Comparison of ENCODE assay signal across 28 cellular contexts in genomic region chr5:4158750-4159447, GRCh38.
"Had no signal": no experiment of that assay in that cellular context is flagged by ENCODE, and none has a peak within 500 bp of the region (broad histone marks: within the 10 kb centered on the region; RNA-seq: fewer than 3 reads in every experiment).

No MANE protein-coding gene starts in this region.

- H3K27me3 ChIP-seq: stomach, suprapubic skin, testis, thyroid gland, tibial artery, tibial nerve, transverse colon, upper lobe of left lung, upper lobe of right lung, uterus, vagina had no signal

- DNase-seq: stimulated activated CD4-positive, alpha-beta T cell treated with anti-CD3 and anti-CD28 coated beads, Interleukin-2, amount 100 ng/mL, for 48 hours; stimulated activated CD4-positive, alpha-beta T cell treated with anti-CD3 and anti-CD28 coated beads, Interleukin-4, amount 100 ng/mL, for 1 hour; stimulated activated CD4-positive, alpha-beta T cell treated with anti-CD3 and anti-CD28 coated beads, Interleukin-4, amount 100 ng/mL, for 24 hours; stimulated activated CD4-positive, alpha-beta T cell treated with anti-CD3 and anti-CD28 coated beads, Interleukin-4, amount 100 ng/mL, for 4 hours; stimulated activated CD8-positive, alpha-beta memory T cell treated with anti-CD3 and anti-CD28 coated beads, Interleukin-4, amount 100 ng/mL, for 48 hours; stimulated activated naive B cell treated with anti-CD40 and anti-IgM and Interleukin-4, amounts not matched to agents 10 μg/mL and 1 μg/mL and 100 μg/mL, for 72 hours; stimulated activated naive CD4-positive, alpha-beta T cell; stimulated activated naive CD4-positive, alpha-beta T cell treated with Interleukin-2 at 50 U/mL for 16 hours; stimulated activated naive CD8-positive, alpha-beta T cell treated with anti-CD3 and anti-CD28 coated beads, Interleukin-15, amount 100 ng/mL, for 72 hours; stimulated activated naive CD8-positive, alpha-beta T cell treated with anti-CD3 and anti-CD28 coated beads, Interleukin-15, Interleukin-2, amounts not matched to agents 100 U/mL and 50 U/mL, for 24 hours; stomach; substantia nigra; testis; thyroid gland; tibial artery; transverse colon; trophoblast cell; upper lobe of right lung; uterus had no signal

- H3K36me3 ChIP-seq: stomach, suprapubic skin, thoracic aorta, thyroid gland, tibial artery, tibial nerve, transverse colon, upper lobe of left lung, upper lobe of right lung, uterus, vagina had no signal

- H3K4me3 ChIP-seq: stomach, suprapubic skin, testis, thoracic aorta, thyroid gland, tibial artery, tibial nerve, transverse colon, upper lobe of left lung, upper lobe of right lung, uterus, vagina had no signal

- H3K36me3 Mint-ChIP-seq: stimulated activated effector memory CD8-positive, alpha-beta T cell treated with anti-CD3 and anti-CD28 coated beads, Interleukin-12 subunit alpha, Interleukin-12 subunit beta, amount 100 ng/mL, for 72 hours; stimulated activated memory B cell treated with anti-CD40 and anti-IgM and Interleukin-4, amounts not matched to agents 10 μg/mL and 1 μg/mL and 100 μg/mL, for 72 hours; stimulated activated naive B cell treated with anti-CD40 and anti-IgM and Interleukin-4, amounts not matched to agents 10 μg/mL and 1 μg/mL and 100 μg/mL, for 72 hours; type B pancreatic cell had no signal

- H3K27ac Mint-ChIP-seq: stimulated activated effector memory CD8-positive, alpha-beta T cell treated with anti-CD3 and anti-CD28 coated beads, Interleukin-12 subunit alpha, Interleukin-12 subunit beta, amount 100 ng/mL, for 72 hours; stimulated activated memory B cell treated with anti-CD40 and anti-IgM and Interleukin-4, amounts not matched to agents 10 μg/mL and 1 μg/mL and 100 μg/mL, for 72 hours; stimulated activated naive B cell treated with anti-CD40 and anti-IgM and Interleukin-4, amounts not matched to agents 10 μg/mL and 1 μg/mL and 100 μg/mL, for 72 hours; stimulated activated naive CD8-positive, alpha-beta T cell treated with anti-CD3 and anti-CD28 coated beads, Interleukin-15, amount 100 ng/mL, for 72 hours; stimulated activated naive CD8-positive, alpha-beta T cell treated with anti-CD3 and anti-CD28 coated beads, Interleukin-15, Interleukin-2, amounts not matched to agents 100 ng/mL and 50 ng/mL, for 24 hours; type B pancreatic cell had no signal

- H3K4me1 Mint-ChIP-seq: stimulated activated effector memory CD8-positive, alpha-beta T cell treated with anti-CD3 and anti-CD28 coated beads, Interleukin-12 subunit alpha, Interleukin-12 subunit beta, amount 100 ng/mL, for 72 hours; stimulated activated memory B cell treated with anti-CD40 and anti-IgM and Interleukin-4, amounts not matched to agents 10 μg/mL and 1 μg/mL and 100 μg/mL, for 72 hours; stimulated activated naive CD8-positive, alpha-beta T cell treated with anti-CD3 and anti-CD28 coated beads, Interleukin-15, amount 100 ng/mL, for 72 hours had no signal

- H3K27me3 Mint-ChIP-seq: stimulated activated memory B cell treated with anti-CD40 and anti-IgM and Interleukin-4, amounts not matched to agents 10 μg/mL and 1 μg/mL and 100 μg/mL, for 72 hours; stimulated activated naive B cell treated with anti-CD40 and anti-IgM and Interleukin-4, amounts not matched to agents 10 μg/mL and 1 μg/mL and 100 μg/mL, for 72 hours; stimulated activated naive CD8-positive, alpha-beta T cell treated with anti-CD3 and anti-CD28 coated beads, Interleukin-15, amount 100 ng/mL, for 72 hours; stimulated activated naive CD8-positive, alpha-beta T cell treated with anti-CD3 and anti-CD28 coated beads, Interleukin-15, Interleukin-2, amounts not matched to agents 100 ng/mL and 50 ng/mL, for 24 hours; type B pancreatic cell had no signal

- ATAC-seq: stimulated activated effector memory CD8-positive, alpha-beta T cell treated with anti-CD3 and anti-CD28 coated beads, Interleukin-12 subunit alpha, Interleukin-12 subunit beta, amount 100 ng/mL, for 72 hours; stimulated activated memory B cell treated with anti-CD40 and anti-IgM and Interleukin-4, amounts not matched to agents 10 μg/mL and 1 μg/mL and 100 μg/mL, for 72 hours; stimulated activated naive B cell treated with anti-CD40 and anti-IgM and Interleukin-4, amounts not matched to agents 10 μg/mL and 1 μg/mL and 100 μg/mL, for 72 hours; stimulated activated naive CD8-positive, alpha-beta T cell treated with anti-CD3 and anti-CD28 coated beads, Interleukin-15, amount 100 ng/mL, for 72 hours; stimulated activated naive CD8-positive, alpha-beta T cell treated with anti-CD3 and anti-CD28 coated beads, Interleukin-15, Interleukin-2, amounts not matched to agents 100 U/mL and 50 U/mL, for 24 hours; upper lobe of right lung had no signal

- H3K27ac ChIP-seq: stomach, suprapubic skin, testis, thoracic aorta, thyroid gland, tibial artery, tibial nerve, transverse colon, upper lobe of left lung, upper lobe of right lung, uterus, vagina had no signal

- H3K4me1 ChIP-seq: stomach, suprapubic skin, testis, thyroid gland, tibial artery, tibial nerve, transverse colon, upper lobe of left lung, upper lobe of right lung, uterus, vagina had no signal

- H3K9me3 Mint-ChIP-seq: stimulated activated memory B cell treated with anti-CD40 and anti-IgM and Interleukin-4, amounts not matched to agents 10 μg/mL and 1 μg/mL and 100 μg/mL, for 72 hours; stimulated activated naive B cell treated with anti-CD40 and anti-IgM and Interleukin-4, amounts not matched to agents 10 μg/mL and 1 μg/mL and 100 μg/mL, for 72 hours; stimulated activated naive CD8-positive, alpha-beta T cell treated with anti-CD3 and anti-CD28 coated beads, Interleukin-15, Interleukin-2, amounts not matched to agents 100 ng/mL and 50 ng/mL, for 24 hours; type B pancreatic cell had no signal

- H3K4me3 Mint-ChIP-seq: stimulated activated effector memory CD8-positive, alpha-beta T cell treated with anti-CD3 and anti-CD28 coated beads, Interleukin-12 subunit alpha, Interleukin-12 subunit beta, amount 100 ng/mL, for 72 hours; stimulated activated memory B cell treated with anti-CD40 and anti-IgM and Interleukin-4, amounts not matched to agents 10 μg/mL and 1 μg/mL and 100 μg/mL, for 72 hours; stimulated activated naive B cell treated with anti-CD40 and anti-IgM and Interleukin-4, amounts not matched to agents 10 μg/mL and 1 μg/mL and 100 μg/mL, for 72 hours; stimulated activated naive CD8-positive, alpha-beta T cell treated with anti-CD3 and anti-CD28 coated beads, Interleukin-15, amount 100 ng/mL, for 72 hours; stimulated activated naive CD8-positive, alpha-beta T cell treated with anti-CD3 and anti-CD28 coated beads, Interleukin-15, Interleukin-2, amounts not matched to agents 100 ng/mL and 50 ng/mL, for 24 hours; type B pancreatic cell had no signal

- H3K9me3 ChIP-seq: testis, thoracic aorta, thyroid gland, tibial artery, transverse colon, upper lobe of left lung, upper lobe of right lung, uterus, vagina had no signal
